ENCODE assay signal across 17 cellular contexts in the genomic region with DNA sequence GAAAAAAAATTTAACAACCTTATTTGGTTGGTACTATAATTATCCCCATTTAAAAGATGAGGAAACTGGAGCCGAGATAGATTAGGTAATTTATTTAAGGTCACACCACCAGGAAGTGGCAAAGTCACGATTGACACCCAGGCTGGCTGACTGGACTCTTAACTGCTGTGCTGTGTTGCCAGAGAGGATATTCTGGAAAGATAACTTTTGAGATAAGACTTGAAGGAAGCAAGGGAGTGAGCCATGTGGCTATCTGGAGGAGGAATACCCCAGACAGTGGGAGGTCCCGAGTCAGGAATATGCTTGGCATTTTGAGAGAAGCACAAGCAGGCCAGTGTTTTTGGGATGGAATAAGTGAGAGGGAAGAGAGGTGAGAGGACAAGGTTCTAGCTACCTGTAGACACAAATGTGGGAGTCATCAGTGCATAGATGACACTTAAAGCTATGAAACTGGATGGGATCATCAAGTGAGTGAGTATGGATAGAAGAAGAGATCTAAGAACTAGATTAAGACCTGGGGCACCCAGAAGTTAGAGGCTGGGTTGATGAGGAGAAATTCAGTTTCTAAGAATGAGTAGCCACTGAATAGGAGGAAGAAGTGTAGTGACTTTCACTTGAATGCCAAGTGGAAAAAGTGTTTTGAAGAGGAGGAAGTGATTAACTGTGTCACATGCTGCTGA. TPM values are rescaled to one million over a fixed set of nuclear protein-coding genes. Genes with fewer than 3 reads are reported as not detected.
"Had no signal": no experiment of that assay in that cellular context is flagged by ENCODE, and none has a peak within 500 bp of the region (broad histone marks: within the 10 kb centered on the region; RNA-seq: fewer than 3 reads in every experiment).

No MANE protein-coding gene starts in this region.

- H3K9me3 ChIP-seq: esophagus squamous epithelium, neutrophil, sigmoid colon, spleen, thyroid gland, uterus had no signal

- H3K27ac ChIP-seq: esophagus squamous epithelium, neutrophil, parathyroid adenoma, sigmoid colon, spleen, thyroid gland, uterus had no signal

- H3K4me3 ChIP-seq: esophagus squamous epithelium, sigmoid colon, spleen, thyroid gland, uterus had no signal

- ATAC-seq: activated CD8-positive, alpha-beta T cell treated with anti-CD3 and anti-CD28 coated beads for 36 hours; left lobe of liver; naive thymus-derived CD4-positive, alpha-beta T cell had no signal

- DNase-seq: activated CD4-positive, alpha-beta T cell treated with anti-CD3 and anti-CD28 coated beads for 4 hours; activated CD8-positive, alpha-beta T cell treated with anti-CD3 and anti-CD28 coated beads for 36 hours; activated naive CD4-positive, alpha-beta T cell; esophagus squamous epithelium; hippocampal formation; mammary epithelial cell; naive thymus-derived CD4-positive, alpha-beta T cell; sigmoid colon; spleen; stimulated activated CD4-positive, alpha-beta T cell treated with anti-CD3 and anti-CD28 coated beads, Interleukin-1b, Interleukin-23, amount 100 ng/mL, for 48 hours; T-helper 9 cell; thyroid gland; uterus had no signal

- H3K27me3 ChIP-seq: neutrophil, sigmoid colon, thyroid gland, uterus had no signal

- H3K36me3 ChIP-seq: esophagus squamous epithelium, neutrophil, sigmoid colon, spleen, thyroid gland, uterus had no signal

- H3K4me1 ChIP-seq: esophagus squamous epithelium, parathyroid adenoma, sigmoid colon, uterus had no signal

RNA-seq across cellular contexts. Expression of a gene that starts 25.5 kb away (rescaled TPM):
- total RNA-seq: mammary epithelial cell had no signal
- polyA plus RNA-seq: keratinocyte, mammary epithelial cell had no signal
